ENCODE assay signal across 1 cellular context in genomic region chr2:23399674-23400261, GRCh38.
TF ChIP-seq lines count a peak whose summit lies in the region.

No MANE protein-coding gene starts in this region.

TF ChIP-seq in GM12878, 131 proteins besides CTCF, POLR2A, EP300 and RAD21 (continued from another document and continues in another):
- TF ChIP-seq ZBTB33 (IDR thresholded peaks at IDR 0.05) (no peak), RCOR1 (conservative IDR thresholded peaks at IDR 0.05; ENCODE audit: low read depth, low read length) (no peak), IKZF1 (conservative IDR thresholded peaks at IDR 0.05) (peak; percentile 82), ZNF687 (IDR thresholded peaks at IDR 0.05) (no peak; the same call in 1 of the 2 replicates), EGR1 (IDR thresholded peaks at IDR 0.05; ENCODE audit: borderline replicate concordance in 1 of 2, low read depth in 2 of 2, low read length in 2 of 2) (no peak), TBL1XR1 (IDR thresholded peaks at IDR 0.05; ENCODE audit: low read depth, low read length) (no peak), STAT3 (IDR thresholded peaks at IDR 0.05; ENCODE audit: low read depth, low read length) (no peak), PAX8 (IDR thresholded peaks at IDR 0.05) (no peak), SMC3 (IDR thresholded peaks at IDR 0.05; ENCODE audit: borderline replicate concordance, low read length) (peak; percentile 55), NR2C1 (IDR thresholded peaks at IDR 0.05) (no peak), PML (IDR thresholded peaks at IDR 0.05; ENCODE audit: low read length) (no peak), PRDM15 (CRISPR knock-in tag; IDR thresholded peaks at IDR 0.05) (no peak), SREBF1 (IDR thresholded peaks at IDR 0.05; ENCODE audit: low read length) (no peak), FOXK2 (IDR thresholded peaks at IDR 0.05) (no peak), EZH2 (IDR thresholded peaks at IDR 0.05; ENCODE audit: borderline replicate concordance, control insufficient read depth, low read depth, low read length) (no peak), ZSCAN29 (IDR thresholded peaks at IDR 0.05) (no peak), HDAC2 (IDR thresholded peaks at IDR 0.05) (no peak), IRF5 (IDR thresholded peaks at IDR 0.05; ENCODE audit: borderline replicate concordance) (no peak), FOXM1 (IDR thresholded peaks at IDR 0.05; ENCODE audit: low read depth, low read length) (no peak), NBN (IDR thresholded peaks at IDR 0.05) (0 out of 2 replicates have a peak, but pooled peaks have one; percentile 50), ZBED1 (IDR thresholded peaks at IDR 0.05; ENCODE audit: borderline replicate concordance) (no peak), DPF2 (IDR thresholded peaks at IDR 0.05) (peak; percentile 77), CBFB (IDR thresholded peaks at IDR 0.05; ENCODE audit: low read depth) (no peak; the same call in 1 of the 2 replicates), BRCA1 (IDR thresholded peaks at IDR 0.05; ENCODE audit: low read depth, low read length) (no peak), CEBPZ (IDR thresholded peaks at IDR 0.05; ENCODE audit: low read depth, low read length) (no peak), FOS (IDR thresholded peaks at IDR 0.05; ENCODE audit: borderline replicate concordance, extremely low read depth, insufficient read length) (no peak), GABPA (IDR thresholded peaks at IDR 0.05; ENCODE audit: low read depth) (no peak), SIN3A (IDR thresholded peaks at IDR 0.05; ENCODE audit: low read depth, low read length) (no peak), YY1 (IDR thresholded peaks at IDR 0.05; ENCODE audit: low read depth, low read length) (peak; percentile 50; the same call in 1 of the 2 replicates), JUND (IDR thresholded peaks at IDR 0.05; ENCODE audit: low read depth, low read length) (no peak), ZNF622 (IDR thresholded peaks at IDR 0.05) (no peak), GATAD2B (conservative IDR thresholded peaks at IDR 0.05; ENCODE audit: low read depth) (peak; percentile 53; the same call in 1 of the 2 replicates), SMAD1 (IDR thresholded peaks at IDR 0.05; ENCODE audit: low read depth, partially characterized antibody) (no peak), RB1 (IDR thresholded peaks at IDR 0.05; ENCODE audit: borderline replicate concordance) (no peak), ZNF384 (IDR thresholded peaks at IDR 0.05; ENCODE audit: borderline replicate concordance, low read depth, low read length) (no peak), BCLAF1 (IDR thresholded peaks at IDR 0.05) (no peak), HDAC6 (IDR thresholded peaks at IDR 0.05; ENCODE audit: unreplicated experiment) (no peak), ZZZ3 (IDR thresholded peaks at IDR 0.05; ENCODE audit: control insufficient read depth, insufficient read length, low read depth) (no peak), NKRF (conservative IDR thresholded peaks at IDR 0.05) (no peak), IRF3 (IDR thresholded peaks at IDR 0.05) (no peak), MYC (IDR thresholded peaks at IDR 0.05; ENCODE audit: insufficient read depth, insufficient read length, insufficient replicate concordance, low read length, severe bottlenecking) (no peak)
